7 cellular contexts compared by ENCODE assay signal in genomic region chr7:27171636-27172387, GRCh38. TPM values are rescaled to one million over a fixed set of nuclear protein-coding genes. Genes with fewer than 3 reads are reported as not detected.
DNase-seq lines count a peak whose midpoint lies in the region; TF ChIP-seq lines count a peak whose summit lies in the region.

No MANE protein-coding gene starts in this region.

- no peak overlapping the region for H2AFZ ChIP-seq in neural progenitor cell (replicated peaks)

- in situ Hi-C loops in KBM-7 (cut with MboI; ENCODE audit: low pct_unique_long_range_greater_than_20kb, low sequenced_read_pairs), result loop anchor here (25.0 kb wide), 1 partner anchor 1310 kb away; no protein-coding TSS in a partner anchor

- H3K79me2 ChIP-seq in neural progenitor cell (ENCODE audit: low read depth), result no peaks in the 10 kb centered on the region

- H3K9ac ChIP-seq in adipocyte (ENCODE audit: low read length) (peak overlapping the region; percentile 93), neural progenitor cell (no peak overlapping the region)

- H3K4me1 ChIP-seq in adipocyte (ENCODE audit: control insufficient read depth, insufficient read depth, low read length) (peaks cover 49% of the 10 kb centered on the region), neural progenitor cell (no peaks in the 10 kb centered on the region)

- no peak overlapping the region for H3K27ac ChIP-seq in neural progenitor cell

- TF ChIP-seq CTCF in neural progenitor cell (IDR thresholded peaks at IDR 0.05) (no peak), progenitor cell of endocrine pancreas (IDR thresholded peaks at IDR 0.05; ENCODE audit: unreplicated experiment) (no peak)

- H3K9me3 ChIP-seq in adipocyte (ENCODE audit: control insufficient read depth, low read length) (no peaks in the 10 kb centered on the region), neural progenitor cell (ENCODE audit: low read depth) (no peaks in the 10 kb centered on the region)

- H3K4me2 ChIP-seq in neural progenitor cell, result no peak overlapping the region

- H3K4me3 ChIP-seq in adipocyte (ENCODE audit: low read length) (peak overlapping the region; percentile 94), neural progenitor cell (no peak overlapping the region)

- H3K27me3 Mint-ChIP-seq in neural progenitor cell (ENCODE audit: insufficient read depth, low read depth) (peaks cover 80% of the 10 kb centered on the region), progenitor cell of endocrine pancreas (peaks cover 84% of the 10 kb centered on the region)

- H3K36me3 Mint-ChIP-seq in neural progenitor cell (no peaks in the 10 kb centered on the region), progenitor cell of endocrine pancreas (ENCODE audit: insufficient read depth) (no peaks in the 10 kb centered on the region)

- H3K4me3 Mint-ChIP-seq in neural progenitor cell (peak overlapping the region; percentile 72), progenitor cell of endocrine pancreas (ENCODE audit: low read depth) (no peak overlapping the region)

- H3K4me1 Mint-ChIP-seq in neural progenitor cell (peaks cover 2% of the 10 kb centered on the region), progenitor cell of endocrine pancreas (ENCODE audit: low read depth) (peaks cover 4% of the 10 kb centered on the region)

- H3K9me3 Mint-ChIP-seq in neural progenitor cell (peaks cover 9% of the 10 kb centered on the region), progenitor cell of endocrine pancreas (ENCODE audit: low read depth) (no peaks in the 10 kb centered on the region)

- H3K27me3 ChIP-seq in adipocyte (replicated peaks; ENCODE audit: control insufficient read depth, insufficient read depth, low read length), result no peaks in the 10 kb centered on the region
- H3K27me3 ChIP-seq in neural progenitor cell, result peaks cover 100% of the 10 kb centered on the region

- H4K20me1 ChIP-seq in neural progenitor cell (ENCODE audit: low read depth), result peaks cover 98% of the 10 kb centered on the region

- H3K36me3 ChIP-seq in adipocyte (ENCODE audit: control insufficient read depth, insufficient read depth, low read length, severe bottlenecking) (no peaks in the 10 kb centered on the region), neural progenitor cell (no peaks in the 10 kb centered on the region)

- H3K27ac Mint-ChIP-seq in neural progenitor cell (no peak overlapping the region), progenitor cell of endocrine pancreas (no peak overlapping the region)

- no peaks in the 10 kb centered on the region for H3F3A ChIP-seq in neural progenitor cell (ENCODE audit: low read depth)

- DNase-seq in DMS153 (lab: John Stamatoyannopoulos, UW) (peak; percentile 68), KBM-7 (peak; percentile 74), adipocyte (ENCODE audit: low read depth) (no peak), neural progenitor cell (ENCODE audit: low spot score) (peak; percentile 50), HPDE6-E6E7 (ENCODE audit: extremely low spot score) (no peak), GDM1 (lab: John Stamatoyannopoulos, UW) (no peak), progenitor cell of endocrine pancreas (ENCODE audit: low spot score, unreplicated experiment) (no peak)

RNA-seq across cellular contexts. Expression of gene HOXA10, which starts 2.3 kb away (rescaled TPM):
- total RNA-seq in neural progenitor cell (ENCODE audit: low replicate concordance) (not detected in 2 replicates), progenitor cell of endocrine pancreas (not detected in 2 replicates)

RNA-seq across cellular contexts. Expression of gene HOXA9, which starts 6.5 kb away (rescaled TPM):
- total RNA-seq in neural progenitor cell (ENCODE audit: low replicate concordance) (not detected in 2 replicates), progenitor cell of endocrine pancreas (not detected in 2 replicates)

RNA-seq across cellular contexts. Expression of gene HOXA11, which starts 13.2 kb away (rescaled TPM):
- total RNA-seq in neural progenitor cell (ENCODE audit: low replicate concordance) (not detected in 2 replicates), progenitor cell of endocrine pancreas (not detected in 2 replicates)

RNA-seq across cellular contexts. Expression of gene HOXA7, which starts 15.3 kb away (rescaled TPM):
- total RNA-seq in neural progenitor cell (ENCODE audit: low replicate concordance), result not detected in 2 replicates
- total RNA-seq in progenitor cell of endocrine pancreas, result 1.4 and 1.5 TPM in 2 replicates

RNA-seq across cellular contexts. Expression of gene HOXA3, which starts 19.4 kb away (rescaled TPM):
- not detected in 2 replicates for total RNA-seq in neural progenitor cell (ENCODE audit: low replicate concordance)
- 77.4 and 85.5 TPM in 2 replicates for total RNA-seq in progenitor cell of endocrine pancreas

Comparison
In these comparisons a context has a peak if more than half of its experiments do, and no peak if none do; other contexts are left out.
1. DNase-seq: peak in DMS153 (single experiment), KBM-7 (single experiment) and neural progenitor cell (single experiment); none in adipocyte (single experiment), HPDE6-E6E7 (single experiment), GDM1 (single experiment) and progenitor cell of endocrine pancreas (single experiment).